Comparison of ENCODE assay signal across 8 cellular contexts in the genomic region with DNA sequence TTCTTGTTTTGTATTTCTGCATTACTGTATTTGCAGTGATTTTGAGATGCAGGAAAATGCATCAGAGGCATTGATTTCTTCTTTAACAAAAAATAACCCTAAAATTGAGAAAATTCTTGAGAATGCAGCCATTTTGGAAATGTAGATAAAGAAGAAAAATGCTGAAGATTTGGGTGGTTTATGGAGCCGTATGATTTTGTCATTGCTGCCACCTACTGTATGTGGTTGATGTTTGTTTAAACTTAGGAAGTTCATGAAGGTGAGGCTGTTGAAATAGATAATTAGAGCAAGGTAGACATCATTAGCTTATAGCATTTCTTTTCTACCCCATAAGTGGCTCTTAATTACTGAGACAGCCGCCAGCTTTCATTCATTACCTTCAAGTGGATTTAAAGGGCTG.
DNase-seq lines count a peak whose midpoint lies in the region; ATAC-seq and TF ChIP-seq lines count a peak whose summit lies in the region.

No MANE protein-coding gene starts in this region.

- H3K27ac ChIP-seq in lung (ENCODE audit: low read depth in 1 of 2, low read length in 1 of 2), result no peak overlapping the region

- H3K4me1 Mint-ChIP-seq in activated T-helper 17 cell treated with anti-CD3 and anti-CD28 coated beads, Interleukin-2, amount 50 U/mL, for 72 hours, result peaks cover 21% of the 10 kb centered on the region

- no peaks in the 10 kb centered on the region for H3K9me3 ChIP-seq in lung (ENCODE audit: control insufficient read depth in 2 of 2, insufficient read depth in 1 of 2, low read length in 1 of 2)

- H3K27me3 Mint-ChIP-seq in activated T-helper 17 cell treated with anti-CD3 and anti-CD28 coated beads, Interleukin-2, amount 50 U/mL, for 72 hours, result no peaks in the 10 kb centered on the region

- TF ChIP-seq CTCF in lung (IDR thresholded peaks at IDR 0.05; ENCODE audit: control extremely low read depth, extremely low read depth), result peak; percentile 30

- no peak overlapping the region for H3K4me3 Mint-ChIP-seq in activated T-helper 17 cell treated with anti-CD3 and anti-CD28 coated beads, Interleukin-2, amount 50 U/mL, for 72 hours

- H3K4me1 ChIP-seq in lung (ENCODE audit: control insufficient read depth in 2 of 2, insufficient read depth in 2 of 2, low read length in 2 of 2), result peaks cover 3 to 7% of the 10 kb centered on the region in 2 donors

- peak; percentile 47 for ATAC-seq in activated T-helper 17 cell treated with anti-CD3 and anti-CD28 coated beads, Interleukin-2, amount 50 U/mL, for 72 hours (replicated peaks)
- no peak for ATAC-seq in lung (ENCODE audit: insufficient read depth, low FRiP score)
- no peak for ATAC-seq in HG02840 (IDR thresholded peaks at IDR 0.05; ENCODE audit: low FRiP score, unreplicated experiment)
- no peak for ATAC-seq in HG03457 (IDR thresholded peaks at IDR 0.05; ENCODE audit: unreplicated experiment)

- H3K27me3 ChIP-seq in lung (ENCODE audit: control insufficient read depth, insufficient read depth), result no peaks in the 10 kb centered on the region

- H3K36me3 ChIP-seq in lung (ENCODE audit: control insufficient read depth in 2 of 2, insufficient read depth in 2 of 2, low read length in 2 of 2), result peaks cover 3 to 12% of the 10 kb centered on the region in 2 donors

- peak; percentile 16 for DNase-seq in NCI-H2107 treated with DMSO at 0.1 percent for 48 hours (lab: John Stamatoyannopoulos, UW; ENCODE audit: unreplicated experiment)
- DNase-seq in NCI-H2107 (lab: John Stamatoyannopoulos, UW), result no peak
- peak; percentile 33 for DNase-seq in NAMALWA (ENCODE audit: low spot score)
- no peak for DNase-seq in lung (ENCODE audit: low spot score)
- no peak for DNase-seq in posterior cingulate gyrus

- WGBS in lung, 2 donors, result 42% methylated on average over 2 of the region's 2 CpGs

- H3K4me3 ChIP-seq in lung, result no peak overlapping the region

- H3K9me3 Mint-ChIP-seq in activated T-helper 17 cell treated with anti-CD3 and anti-CD28 coated beads, Interleukin-2, amount 50 U/mL, for 72 hours, result no peaks in the 10 kb centered on the region

- peaks cover 42% of the 10 kb centered on the region for H3K36me3 Mint-ChIP-seq in activated T-helper 17 cell treated with anti-CD3 and anti-CD28 coated beads, Interleukin-2, amount 50 U/mL, for 72 hours (ENCODE audit: low read depth)

- intact Hi-C loops in posterior cingulate gyrus (cut with DNase I), result loop anchor here (5.0 kb wide), 1 partner anchor 192 kb away; a partner anchor contains a TSS

- H3K27ac Mint-ChIP-seq in activated T-helper 17 cell treated with anti-CD3 and anti-CD28 coated beads, Interleukin-2, amount 50 U/mL, for 72 hours, result no peak overlapping the region

Comparison
In these comparisons a context has a peak if more than half of its experiments do, and no peak if none do; other contexts are left out.
1. DNase-seq: peak in NCI-H2107 treated with DMSO at 0.1 percent for 48 hours (single experiment) and NAMALWA (single experiment); none in NCI-H2107 (single experiment), lung (single experiment) and posterior cingulate gyrus (0 of 10).